In the genomic region with DNA sequence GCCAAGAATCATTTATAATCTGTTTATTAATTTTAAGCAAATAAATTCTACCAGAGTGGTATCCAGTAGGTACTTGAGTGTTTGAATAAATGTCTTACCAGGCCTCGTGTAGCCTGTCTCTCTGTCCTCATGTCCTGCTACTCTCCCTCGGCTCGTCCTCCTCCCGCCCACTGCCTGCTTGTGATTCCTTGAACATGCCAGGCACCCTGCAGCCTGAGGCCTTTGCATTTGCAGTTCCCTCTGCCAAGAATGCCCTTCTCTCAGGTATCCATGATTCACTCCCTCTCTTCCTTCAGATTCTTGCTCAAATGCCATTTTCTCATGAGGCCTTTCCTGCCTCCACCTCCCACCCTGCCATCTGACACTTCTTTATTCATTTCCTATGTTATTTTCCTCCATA, we compare ENCODE assay signal across 15 cellular contexts.
A peak's percentile ranks its signal among the peaks of the same experiment; 100 is the strongest.
DNase-seq lines count a peak whose midpoint lies in the region; ATAC-seq, FAIRE-seq and TF ChIP-seq lines count a peak whose summit lies in the region.
"Had no signal": no experiment of that assay in that cellular context is flagged by ENCODE, and none has a peak within 500 bp of the region (broad histone marks: within the 10 kb centered on the region; RNA-seq: fewer than 3 reads in every experiment).

No MANE protein-coding gene starts in this region.

- CTCF ChIA-PET in PC-3 (lab: Charles Lee) = no interaction called here
- CTCF ChIA-PET in H1 (lab: Charles Lee; ENCODE audit: partially characterized antibody) = no interaction called here
- CTCF ChIA-PET in HepG2 (lab: Yijun Ruan, JAX; ENCODE audit: low intra/inter-chr PET ratio, low total read pairs) = no interaction called here

- H3K79me2 ChIP-seq in PC-3 (ENCODE audit: low read length) (no peaks in the 10 kb centered on the region), H1 (ENCODE audit: control insufficient read depth in 1 of 2, insufficient read depth in 2 of 2, low read length in 2 of 2) (no peaks in the 10 kb centered on the region), HepG2 (ENCODE audit: insufficient read depth, low read length) (no peaks in the 10 kb centered on the region)

- ATAC-seq in PC-3 (no peak), HepG2 (no peak), HG03095 (IDR thresholded peaks at IDR 0.05; ENCODE audit: unreplicated experiment) (no peak)

- H3K27me3 ChIP-seq in H7 (ENCODE audit: control insufficient read depth, insufficient read depth, low read length) = no peaks in the 10 kb centered on the region
- H3K27me3 ChIP-seq in PC-3 (ENCODE audit: low read length) = no peaks in the 10 kb centered on the region
- H3K27me3 ChIP-seq in H1 (replicated peaks in 1 of 4; ENCODE audit: control insufficient read depth in 3 of 4, extremely low read depth in 1 of 4, insufficient read depth in 3 of 4, low read length in 3 of 4) = no peaks in the 10 kb centered on the region
- no peaks in the 10 kb centered on the region for H3K27me3 ChIP-seq in HepG2 (ENCODE audit: control insufficient read depth in 1 of 2, insufficient read depth in 2 of 2, low read length in 2 of 2)

- H4K91ac ChIP-seq in H1 (replicated peaks; ENCODE audit: insufficient read length, low read length) = no peak overlapping the region

- H3K18ac ChIP-seq in H1 (ENCODE audit: extremely low read depth, low read length) = no peak overlapping the region

- H3K4me3 ChIP-seq in H7 (ENCODE audit: insufficient read depth, low read depth, low read length) (no peak overlapping the region), PC-3 (ENCODE audit: low read length) (no peak overlapping the region), H1 (ENCODE audit: extremely low read depth in 1 of 4, insufficient read depth in 2 of 4, low read depth in 3 of 4, low read length in 4 of 4) (no peak overlapping the region), HepG2 (replicated peaks in 1 of 3; ENCODE audit: insufficient read depth in 1 of 3, low read depth in 2 of 3, low read length in 3 of 3) (no peak overlapping the region)
- H3K4me3 ChIP-seq: BLaER1 had no signal

- TF ChIP-seq RAD21 in H1 (IDR thresholded peaks at IDR 0.05 in 1 of 2, conservative IDR thresholded peaks at IDR 0.05 in 1 of 2; ENCODE audit: low read depth in 2 of 2, low read length in 2 of 2) (no peak), HepG2 (CRISPR knock-in tag; IDR thresholded peaks at IDR 0.05) (no peak)

- H3K4ac ChIP-seq in H1 (replicated peaks; ENCODE audit: insufficient read length, low read depth, low read length) = no peak overlapping the region

- no peak overlapping the region for H4K8ac ChIP-seq in H1 (ENCODE audit: extremely low read depth, insufficient read depth, low read length)

- no TSS peak for BruUV-seq in PC-3 (replicated peaks; lab: Mats Ljungman, UMichigan)
- no TSS peak for BruUV-seq in HepG2 (replicated peaks; lab: Mats Ljungman, UMichigan)

- POLR2A ChIA-PET in PC-3 (lab: Charles Lee; ENCODE audit: unreplicated experiment) (no interaction called here), H1 (lab: Charles Lee; ENCODE audit: partially characterized antibody) (no interaction called here), HepG2 (lab: Yijun Ruan, JAX) (no interaction called here)

- H3K9me2 ChIP-seq in PC-3 (replicated peaks; ENCODE audit: low read length) = no peaks in the 10 kb centered on the region

- H2AFZ ChIP-seq in PC-3 (ENCODE audit: low read length) = no peak overlapping the region
- no peak overlapping the region for H2AFZ ChIP-seq in H1 (ENCODE audit: low read length)
- no peak overlapping the region for H2AFZ ChIP-seq in HepG2 (ENCODE audit: low read length)

- no peak for TF ChIP-seq EP300 in H1 (IDR thresholded peaks at IDR 0.05; ENCODE audit: borderline replicate concordance in 1 of 2, low read depth in 2 of 2, low read length in 2 of 2)
- no peak for TF ChIP-seq EP300 in HepG2 (IDR thresholded peaks at IDR 0.05; ENCODE audit: low read depth in 2 of 2, low read length in 2 of 2)
- no peak for TF ChIP-seq EP300 in HepG2 (CRISPR knock-in tag; IDR thresholded peaks at IDR 0.05; ENCODE audit: borderline replicate concordance)

- peaks cover 30% of the 10 kb centered on the region for H3K4me1 ChIP-seq in PC-3 (ENCODE audit: insufficient read depth, low read length)
- H3K4me1 ChIP-seq in H1 (replicated peaks in 1 of 4; ENCODE audit: control insufficient read depth in 3 of 4, insufficient read depth in 4 of 4, low read length in 3 of 4) = no peaks in the 10 kb centered on the region
- H3K4me1 ChIP-seq in HepG2 (ENCODE audit: insufficient read depth, low read length) = no peaks in the 10 kb centered on the region
- H3K4me1 ChIP-seq: BLaER1, Caco-2 had no signal

- H3K14ac ChIP-seq in H1 (ENCODE audit: insufficient read length) = no peak overlapping the region

- H2BK20ac ChIP-seq in H1 (ENCODE audit: low read length) = no peak overlapping the region

- H3K36me3 ChIP-seq in H7 (replicated peaks; ENCODE audit: control insufficient read depth, insufficient read depth, low read length) (no peaks in the 10 kb centered on the region), PC-3 (ENCODE audit: low read depth, low read length) (no peaks in the 10 kb centered on the region), H1 (ENCODE audit: control insufficient read depth in 2 of 4, insufficient read depth in 4 of 4, low read length in 3 of 4) (no peaks in the 10 kb centered on the region), HepG2 (replicated peaks in 1 of 2; ENCODE audit: control insufficient read depth in 1 of 2, insufficient read depth in 2 of 2, low read length in 2 of 2) (no peaks in the 10 kb centered on the region)
- H3K36me3 ChIP-seq: BLaER1 had no signal

- FAIRE-seq in H1 (lab: Jason Lieb, UNC) (no peak), HepG2 (lab: Jason Lieb, UNC) (no peak), urothelium cell line (lab: Jason Lieb, UNC) (no peak)
- FAIRE-seq: H54, HTR-8/SVneo had no signal

- H3K56ac ChIP-seq in H1 (replicated peaks; ENCODE audit: insufficient read length, low read depth, low read length) = no peak overlapping the region

- in situ Hi-C loops in HepG2 (cut with HindIII; ENCODE audit: extremely low pct_ligation_motif_present, low pct_unique_long_range_greater_than_20kb) = no loop called here

- no peak overlapping the region for H4K5ac ChIP-seq in H1 (ENCODE audit: insufficient read length, low read depth, low read length)

- no peak overlapping the region for H2AK5ac ChIP-seq in H1 (ENCODE audit: low read depth, low read length)

- peak overlapping the region; percentile 62; the same call in 1 of the 2 replicates for H3K4me2 ChIP-seq in PC-3 (ENCODE audit: low read length)
- H3K4me2 ChIP-seq in H1 (ENCODE audit: insufficient read depth in 1 of 2, low read depth in 2 of 2, low read length in 2 of 2) = no peak overlapping the region
- H3K4me2 ChIP-seq in HepG2 (ENCODE audit: low read depth, low read length) = no peak overlapping the region
- H3K4me2 ChIP-seq: BLaER1 had no signal

- H2BK15ac ChIP-seq in H1 (ENCODE audit: low read length) = no peak overlapping the region

- H3K23ac ChIP-seq in H1 (ENCODE audit: insufficient read length) = no peak overlapping the region

- H3K79me1 ChIP-seq in H1 (ENCODE audit: low read depth, low read length) = no peaks in the 10 kb centered on the region

- WGBS in H1 (ENCODE audit: extremely low coverage in 1 of 2, insufficient coverage in 1 of 2, insufficient read length in 1 of 2, insufficient replicate concordance in 2 of 2, low coverage in 1 of 2, low lambda C conversion rate in 2 of 2, missing lambda C conversion rate in 1 of 2), 2 experiments = 82% methylated on average over 3 of the region's 4 CpGs; no CpG with 5 or more reads in 1 of the 2 experiments
- no CpG with 5 or more reads among the region's 4 CpGs for WGBS in HepG2 (ENCODE audit: low lambda C conversion rate)

- TF ChIP-seq POLR2A in H1 (IDR thresholded peaks at IDR 0.05; ENCODE audit: control extremely low read depth in 1 of 2, low read depth in 2 of 2, low read length in 2 of 2) (no peak), HepG2 (IDR thresholded peaks at IDR 0.05; ENCODE audit: insufficient read depth in 1 of 2, low read depth in 2 of 2, low read length in 2 of 2) (no peak)

- H3F3A ChIP-seq in PC-3 (ENCODE audit: low read length, unreplicated experiment) = peaks cover 4% of the 10 kb centered on the region

- H2BK5ac ChIP-seq in H1 (ENCODE audit: low read depth, low read length) = no peak overlapping the region

- intact Hi-C loops in PC-3 (cut with micrococcal nuclease) (no loop called here), HepG2 (cut with micrococcal nuclease; ENCODE audit: unreplicated experiment) (no loop called here)

- H3K27ac ChIP-seq in PC-3 (ENCODE audit: low read length) = peak overlapping the region; percentile 95
- H3K27ac ChIP-seq in H1 (ENCODE audit: low read depth, low read length) = no peak overlapping the region
- no peak overlapping the region for H3K27ac ChIP-seq in HepG2 (ENCODE audit: extremely low read length, insufficient read depth, low read length)
- H3K27ac ChIP-seq: BLaER1 had no signal

- H3K23me2 ChIP-seq in H1 (ENCODE audit: low read depth, low read length) = no peaks in the 10 kb centered on the region

- peak overlapping the region; percentile 68 for H3K9ac ChIP-seq in PC-3 (ENCODE audit: low read length)
- no peak overlapping the region for H3K9ac ChIP-seq in H1 (replicated peaks in 1 of 4; ENCODE audit: extremely low read depth in 1 of 4, low read depth in 3 of 4, low read length in 3 of 4)
- no peak overlapping the region for H3K9ac ChIP-seq in HepG2 (ENCODE audit: insufficient read depth, low read depth, low read length)
- H3K9ac ChIP-seq: BLaER1 had no signal

- TF ChIP-seq CTCF in PC-3 (conservative IDR thresholded peaks at IDR 0.05; ENCODE audit: low read depth, low read length) = no peak
- TF ChIP-seq CTCF in H1 (IDR thresholded peaks at IDR 0.05; ENCODE audit: control extremely low read depth in 1 of 3, insufficient read depth in 1 of 3, low read depth in 1 of 3, low read length in 3 of 3) = no peak
- no peak for TF ChIP-seq CTCF in HepG2 (CRISPR knock-in tag; IDR thresholded peaks at IDR 0.05)

- no peaks in the 10 kb centered on the region for H3K9me3 ChIP-seq in PC-3 (ENCODE audit: low read length)
- no peaks in the 10 kb centered on the region for H3K9me3 ChIP-seq in H1 (ENCODE audit: insufficient read depth in 2 of 2, low read depth in 1 of 2, low read length in 1 of 2)
- H3K9me3 ChIP-seq in HepG2 (ENCODE audit: low read length) = no peaks in the 10 kb centered on the region
- H3K9me3 ChIP-seq: BLaER1, Caco-2 had no signal

- peak; percentile 39 for DNase-seq in H7
- peak; percentile 31 for DNase-seq in PC-3
- no peak for DNase-seq in H1 (ENCODE audit: low read depth in 1 of 2, low spot score in 2 of 2)
- DNase-seq in iPS-NIHi7 (ENCODE audit: extremely low spot score) = peak; percentile 23
- DNase-seq in HepG2 (ENCODE audit: low spot score) = no peak
- DNase-seq in urothelium cell line (ENCODE audit: low spot score) = no peak
- DNase-seq: 8988T; AML-193; Caco-2; CD8-positive, alpha-beta memory T cell; GF-D8 had no signal

- no peaks in the 10 kb centered on the region for H4K20me1 ChIP-seq in PC-3 (ENCODE audit: low read length)
- no peaks in the 10 kb centered on the region for H4K20me1 ChIP-seq in H1 (replicated peaks in 1 of 2; ENCODE audit: control insufficient read depth in 1 of 2, insufficient read depth in 2 of 2, low read length in 2 of 2)
- no peaks in the 10 kb centered on the region for H4K20me1 ChIP-seq in HepG2 (ENCODE audit: insufficient read depth, low read length)
- H4K20me1 ChIP-seq: BLaER1 had no signal

- H2BK12ac ChIP-seq in H1 (ENCODE audit: low read depth, low read length) = no peak overlapping the region

- H2BK120ac ChIP-seq in H1 (replicated peaks; ENCODE audit: low read depth, low read length) = no peak overlapping the region

TF ChIP-seq in HepG2, 621 proteins besides CTCF, POLR2A, EP300 and RAD21 (continues in another document):
- no peak for TF ChIP-seq ZNF552 (CRISPR knock-in tag; IDR thresholded peaks at IDR 0.05; ENCODE audit: borderline replicate concordance)

Comparison
In these comparisons a context has a peak if more than half of its experiments do, and no peak if none do; other contexts are left out.
1. DNase-seq: peak in H7 (single experiment), PC-3 (single experiment) and iPS-NIHi7 (single experiment); none in H1 (0 of 2), HepG2 (single experiment) and urothelium cell line (single experiment).